8 cellular contexts compared by ENCODE assay signal in genomic region chr1:25568834-25569598, GRCh38. TPM values are rescaled to one million over a fixed set of nuclear protein-coding genes. Genes with fewer than 3 reads are reported as not detected.
DNase-seq lines count a peak whose midpoint lies in the region; ATAC-seq and TF ChIP-seq lines count a peak whose summit lies in the region.

No MANE protein-coding gene starts in this region.

- H3K4me1 ChIP-seq in ACC112 (ENCODE audit: control insufficient read depth, insufficient read depth, low read length, unreplicated experiment): peaks cover 23% of the 10 kb centered on the region

- H3K27me3 ChIP-seq in ACC112 (ENCODE audit: insufficient read depth, low read length): no peaks in the 10 kb centered on the region

- H3K36me3 ChIP-seq in ACC112 (ENCODE audit: insufficient read depth, low read length): no peaks in the 10 kb centered on the region

- H3K79me2 ChIP-seq in ACC112 (ENCODE audit: control insufficient read depth, insufficient read depth, low read length, unreplicated experiment): no peaks in the 10 kb centered on the region

- in situ Hi-C loops in astrocyte of the spinal cord (cut with HindIII; ENCODE audit: low sequenced_read_pairs): no loop called here

- TF ChIP-seq CTCF in astrocyte of the spinal cord (IDR thresholded peaks at IDR 0.05; ENCODE audit: low read depth, low read length): no peak

- peak overlapping the region; percentile 32; the same call in 1 of the 2 replicates for H3K4me3 ChIP-seq in ACC112 (ENCODE audit: low read depth, low read length)
- H3K4me3 ChIP-seq in astrocyte of the spinal cord (ENCODE audit: low read depth, low read length): no peak overlapping the region

- H2AFZ ChIP-seq in ACC112 (ENCODE audit: low read length, unreplicated experiment): no peak overlapping the region

- peak overlapping the region; percentile 61 for H3K27ac ChIP-seq in ACC112 (ENCODE audit: low read depth, low read length)

- ATAC-seq in GM18511 (IDR thresholded peaks at IDR 0.05; ENCODE audit: unreplicated experiment): no peak
- ATAC-seq in HG03175 (IDR thresholded peaks at IDR 0.05; ENCODE audit: unreplicated experiment): no peak
- no peak for ATAC-seq in HG03354 (IDR thresholded peaks at IDR 0.05; ENCODE audit: poor library complexity, severe bottlenecking, unreplicated experiment)

- DNase-seq in HT-29 (ENCODE audit: low spot score) (peak; percentile 22), astrocyte of the spinal cord (ENCODE audit: low read depth, low spot score) (peak; percentile 93), myocyte (ENCODE audit: low read depth) (peak; percentile 80), SKM-1 treated with dmso at 0.1 percent for 144 hours (lab: John Stamatoyannopoulos, UW; ENCODE audit: unreplicated experiment) (no peak)

RNA-seq across cellular contexts. Expression of gene LDLRAP1, which starts 25.6 kb away (rescaled TPM):
- total RNA-seq in HT-29 (2014; rRNA removed; shearing (Covaris generic)): 12.4 and 17.2 TPM in 2 replicates
- total RNA-seq in myocyte: 10.7 and 13.8 TPM in 2 replicates
- 23.6 TPM for polyA plus RNA-seq in myocyte (2012)

RNA-seq across cellular contexts. Expression of gene MAN1C1, which starts 47.6 kb away (rescaled TPM):
- 0.10 and 0.28 TPM in 2 replicates for total RNA-seq in HT-29 (2014; rRNA removed; shearing (Covaris generic))
- total RNA-seq in myocyte: 6.6 and 8.8 TPM in 2 replicates
- 0.90 TPM for polyA plus RNA-seq in myocyte (2012)
